22 cellular contexts compared by ENCODE assay signal in the genomic region with DNA sequence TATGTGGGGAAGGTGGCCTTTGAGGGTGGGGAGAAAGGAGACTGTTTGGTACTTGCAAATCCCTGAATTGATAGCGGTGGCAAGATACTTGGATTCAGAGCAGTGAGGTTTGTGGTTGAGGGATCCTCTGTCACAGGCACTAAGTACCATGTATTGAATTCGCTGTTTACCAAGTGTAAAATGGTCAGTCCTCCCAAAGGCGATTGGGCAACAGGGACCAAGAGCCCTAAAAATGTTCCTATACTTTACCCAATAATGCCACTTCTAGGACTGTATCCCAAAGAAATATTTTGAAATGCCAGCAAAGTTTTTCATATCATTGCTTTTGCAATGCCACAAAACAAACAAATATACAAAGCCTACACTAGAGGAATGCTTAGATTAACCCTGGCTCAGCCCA. TPM values are rescaled to one million over a fixed set of nuclear protein-coding genes. Genes with fewer than 3 reads are reported as not detected.
DNase-seq lines count a peak whose midpoint lies in the region; ATAC-seq and TF ChIP-seq lines count a peak whose summit lies in the region.
"Had no signal": no experiment of that assay in that cellular context is flagged by ENCODE, and none has a peak within 500 bp of the region (broad histone marks: within the 10 kb centered on the region; RNA-seq: fewer than 3 reads in every experiment).

No MANE protein-coding gene starts in this region.

- no peak overlapping the region for H3K4ac ChIP-seq in mesenchymal stem cell (ENCODE audit: low read depth in 1 of 2, low read length in 2 of 2)

- no peaks in the 10 kb centered on the region for H3K4me1 ChIP-seq in breast epithelium
- H3K4me1 ChIP-seq in adrenal gland (replicated peaks in 1 of 2), result peaks cover 1 to 29% of the 10 kb centered on the region in 2 donors
- peaks cover 29% of the 10 kb centered on the region for H3K4me1 ChIP-seq in mesenchymal stem cell (ENCODE audit: control insufficient read depth, insufficient read depth, low read depth, low read length)
- H3K4me1 ChIP-seq: HAP-1 had no signal

- no peaks in the 10 kb centered on the region for H3K36me3 ChIP-seq in breast epithelium
- H3K36me3 ChIP-seq in adrenal gland (replicated peaks in 1 of 2), result no peaks in the 10 kb centered on the region
- no peaks in the 10 kb centered on the region for H3K36me3 ChIP-seq in mesenchymal stem cell (ENCODE audit: control insufficient read depth in 1 of 2, insufficient read depth in 2 of 2, low read depth in 1 of 2, low read length in 2 of 2)
- H3K36me3 ChIP-seq: HAP-1, SJCRH30 had no signal

- peak overlapping the region; percentile 70 for H3K27ac Mint-ChIP-seq in MCF 10A (ENCODE audit: low read depth, unreplicated experiment)
- H3K27ac Mint-ChIP-seq: CD4-positive, alpha-beta T cell had no signal

- no peak overlapping the region for H4K8ac ChIP-seq in mesenchymal stem cell (ENCODE audit: low read length)

- no peak overlapping the region for H2BK15ac ChIP-seq in mesenchymal stem cell (ENCODE audit: low read depth, poor library complexity, severe bottlenecking)

- DNase-seq in MCF 10A (ENCODE audit: unreplicated experiment) (no peak), breast epithelium (ENCODE audit: low spot score in 2 of 2) (no peak), adrenal gland (no peak), mesenchymal stem cell (no peak)
- no peak for DNase-seq in activated CD4-positive, alpha-beta T cell treated with anti-CD3 and anti-CD28 coated beads for 4 hours
- DNase-seq: 8988T; Caco-2; CD4-positive, alpha-beta T cell; DMS153; GDM1; KBM-7; MV-4-11; NCI-H1417; NCI-H187 treated with DMSO at 0.1 percent for 48 hours; NCI-H2227 treated with DMSO at 0.1 percent for 48 hours; NCI-H510A treated with DMSO at 0.1 percent for 48 hours; NCI-H774; SJCRH30 had no signal

- no peak for ATAC-seq in GM21529 (IDR thresholded peaks at IDR 0.05; ENCODE audit: unreplicated experiment)
- no peak for ATAC-seq in HG02852 (IDR thresholded peaks at IDR 0.05; ENCODE audit: unreplicated experiment)
- no peak for ATAC-seq in GM18870 (IDR thresholded peaks at IDR 0.05; ENCODE audit: unreplicated experiment)

- H3K27me3 ChIP-seq in breast epithelium, result no peaks in the 10 kb centered on the region
- H3K27me3 ChIP-seq in adrenal gland, result no peaks in the 10 kb centered on the region
- no peaks in the 10 kb centered on the region for H3K27me3 ChIP-seq in mesenchymal stem cell (ENCODE audit: control insufficient read depth in 1 of 2, insufficient read depth in 1 of 2, low read length in 2 of 2)
- H3K27me3 ChIP-seq: SJCRH30 had no signal

- no peak overlapping the region for H2AFZ ChIP-seq in mesenchymal stem cell (ENCODE audit: low read depth, low read length)

- H3K18ac ChIP-seq in mesenchymal stem cell (ENCODE audit: low read depth in 1 of 2, low read length in 2 of 2), result peak overlapping the region in 1 of 2 experiments; percentile 24

- no peak overlapping the region for H2BK5ac ChIP-seq in mesenchymal stem cell (ENCODE audit: low read depth, low read length, poor library complexity, severe bottlenecking)

- 84 to 97% (median 92%) methylated on average over 3 of the region's 3 CpGs for WGBS in adrenal gland, 4 donors
- WGBS in mesenchymal stem cell, result 94% methylated on average over 3 of the region's 3 CpGs

- H3K23ac ChIP-seq in mesenchymal stem cell (ENCODE audit: low read length in 2 of 2), result no peak overlapping the region

- no peak overlapping the region for H3K9ac ChIP-seq in mesenchymal stem cell (ENCODE audit: low read length)

- no peaks in the 10 kb centered on the region for H3K9me3 Mint-ChIP-seq in MCF 10A (ENCODE audit: unreplicated experiment)
- H3K9me3 Mint-ChIP-seq: CD4-positive, alpha-beta T cell had no signal

- no peak overlapping the region for H4K91ac ChIP-seq in mesenchymal stem cell (ENCODE audit: low read length)

- H3K4me3 Mint-ChIP-seq in MCF 10A (ENCODE audit: unreplicated experiment), result no peak overlapping the region
- H3K4me3 Mint-ChIP-seq: CD4-positive, alpha-beta T cell had no signal

- peak overlapping the region; percentile 94 for H2AK5ac ChIP-seq in mesenchymal stem cell (ENCODE audit: low read length, severe bottlenecking)

- no peaks in the 10 kb centered on the region for H3K79me1 ChIP-seq in mesenchymal stem cell (replicated peaks; ENCODE audit: low read length, poor library complexity, severe bottlenecking)

- H2BK120ac ChIP-seq in mesenchymal stem cell (ENCODE audit: low read depth, low read length), result peak overlapping the region; percentile 4

- no peaks in the 10 kb centered on the region for H3K27me3 Mint-ChIP-seq in MCF 10A (ENCODE audit: insufficient read depth, unreplicated experiment)

- TF ChIP-seq CTCF in MCF 10A (IDR thresholded peaks at IDR 0.05; ENCODE audit: unreplicated experiment), result no peak
- no peak for TF ChIP-seq CTCF in breast epithelium (IDR thresholded peaks at IDR 0.05)
- no peak for TF ChIP-seq CTCF in adrenal gland (IDR thresholded peaks at IDR 0.05)

- CTCF ChIA-PET in MCF 10A (lab: Yijun Ruan, JAX), result interaction anchor here (0.8 to 4.6 kb wide), 4 partner anchors 16 to 188 kb away, joined by 3 to 28 read pairs (median 4); no protein-coding TSS in a partner anchor

- H3K9me3 ChIP-seq in breast epithelium (no peaks in the 10 kb centered on the region), adrenal gland (replicated peaks in 1 of 3) (no peaks in the 10 kb centered on the region), mesenchymal stem cell (ENCODE audit: control insufficient read depth, low read length) (no peaks in the 10 kb centered on the region)
- H3K9me3 ChIP-seq: Caco-2, HAP-1, SJCRH30 had no signal

- H3K4me3 ChIP-seq in breast epithelium, result no peak overlapping the region
- no peak overlapping the region for H3K4me3 ChIP-seq in adrenal gland
- H3K4me3 ChIP-seq in mesenchymal stem cell (ENCODE audit: insufficient read depth in 1 of 2, low read depth in 1 of 2, low read length in 2 of 2), result no peak overlapping the region
- H3K4me3 ChIP-seq: HAP-1, SJCRH30 had no signal

- no peak for TF ChIP-seq POLR2A in breast epithelium (IDR thresholded peaks at IDR 0.05)
- TF ChIP-seq POLR2A in adrenal gland (IDR thresholded peaks at IDR 0.05), result no peak

- no peak overlapping the region for H2BK12ac ChIP-seq in mesenchymal stem cell (ENCODE audit: low read length in 2 of 2)

- no peak overlapping the region for H3K4me2 ChIP-seq in mesenchymal stem cell (ENCODE audit: low read length, poor library complexity, severe bottlenecking)

- POLR2A ChIA-PET in MCF 10A (lab: Yijun Ruan, JAX), result interaction anchor here (0.6 to 1.0 kb wide), 2 partner anchors 11 to 127 kb away, joined by 3 to 4 read pairs; no protein-coding TSS in a partner anchor

- H3K27ac ChIP-seq in breast epithelium (no peak overlapping the region), adrenal gland (peak overlapping the region in 4 of 5 donors; percentile 26 to 89 (median 63)), mesenchymal stem cell (ENCODE audit: low read length, poor library complexity, severe bottlenecking) (peak overlapping the region; percentile 9)
- H3K27ac ChIP-seq: SJCRH30 had no signal

- H3K4me1 Mint-ChIP-seq in MCF 10A (ENCODE audit: insufficient read depth, unreplicated experiment), result peaks cover 32% of the 10 kb centered on the region

- no TSS peak for BruUV-seq in MCF 10A (replicated peaks; lab: Mats Ljungman, UMichigan)

- intact Hi-C loops in MCF 10A (cut with micrococcal nuclease) (no loop called here), breast epithelium (cut with DNase I; ENCODE audit: low total_unique reads) (no loop called here), adrenal gland (cut with DNase I) (no loop called here)

- H3K36me3 Mint-ChIP-seq in MCF 10A (ENCODE audit: insufficient read depth, unreplicated experiment), result no peaks in the 10 kb centered on the region

- H3K14ac ChIP-seq in mesenchymal stem cell (ENCODE audit: low read length in 2 of 2), result no peak overlapping the region

RNA-seq across cellular contexts. Expression of a gene that starts 43.4 kb away (rescaled TPM):
- total RNA-seq in MCF 10A (2022) (65.0 and 65.3 TPM in 2 replicates), breast epithelium (10 to 100 TPM; 45.2 to 47.9 (median 46.4) TPM), adrenal gland (100 to 1,000 TPM in 3 of 8 donors, 10 to 100 TPM in 5; 80.9 to 129 (median 95.5) TPM)
- polyA plus RNA-seq in adrenal gland, result 100 to 1,000 TPM in 1 of 3 donors, 10 to 100 TPM in 2; 50.7 to 186 (median 72.5) TPM
- polyA plus RNA-seq in mesenchymal stem cell (2013, experiment 1 of 2), result 47.0 TPM
- 48.0 TPM for polyA plus RNA-seq in mesenchymal stem cell (2013, experiment 2 of 2)

Comparison
In these comparisons a context has a peak if more than half of its experiments do, and no peak if none do; other contexts are left out.
1. H3K27ac ChIP-seq: peak in adrenal gland (4 of 5) and mesenchymal stem cell (single experiment); none in breast epithelium (0 of 2).